In the genomic region with DNA sequence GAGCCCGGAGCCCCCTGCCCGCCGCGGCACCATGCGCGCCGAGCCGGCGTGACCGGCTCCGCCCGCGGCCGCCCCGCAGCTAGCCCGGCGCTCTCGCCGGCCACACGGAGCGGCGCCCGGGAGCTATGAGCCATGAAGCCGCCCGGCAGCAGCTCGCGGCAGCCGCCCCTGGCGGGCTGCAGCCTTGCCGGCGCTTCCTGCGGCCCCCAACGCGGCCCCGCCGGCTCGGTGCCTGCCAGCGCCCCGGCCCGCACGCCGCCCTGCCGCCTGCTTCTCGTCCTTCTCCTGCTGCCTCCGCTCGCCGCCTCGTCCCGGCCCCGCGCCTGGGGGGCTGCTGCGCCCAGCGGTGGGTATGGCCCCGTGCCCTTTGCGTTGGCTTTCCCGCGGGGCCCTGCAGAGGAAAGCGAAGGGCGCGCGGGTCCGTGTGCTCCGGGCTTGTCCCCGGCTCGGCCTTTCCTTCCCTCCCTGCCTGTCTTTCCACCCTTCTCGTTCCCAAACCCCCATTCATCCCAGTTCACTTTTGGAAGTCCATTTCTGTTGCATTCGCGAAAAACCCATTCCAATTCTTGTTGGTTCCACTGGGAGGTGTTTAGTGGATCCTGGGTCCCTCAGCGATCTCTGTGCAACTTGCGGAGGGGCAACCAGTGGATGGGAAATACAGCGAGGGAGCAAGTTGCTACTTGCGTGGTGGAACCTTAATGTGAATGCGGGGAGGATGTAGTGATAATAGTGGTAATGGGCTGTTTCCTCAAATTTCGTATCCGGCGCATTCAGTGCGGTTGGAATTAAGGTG, we compare ENCODE assay signal across 8 cellular contexts. TPM values are rescaled to one million over a fixed set of nuclear protein-coding genes. Genes with fewer than 3 reads are reported as not detected.
DNase-seq lines count a peak whose midpoint lies in the region; ATAC-seq, FAIRE-seq and TF ChIP-seq lines count a peak whose summit lies in the region.

No MANE protein-coding gene starts in this region.

- H2BK5ac ChIP-seq in H1 (ENCODE audit: low read depth, low read length), result no peak overlapping the region

- TF ChIP-seq CTCF in H1 (IDR thresholded peaks at IDR 0.05; ENCODE audit: control extremely low read depth in 1 of 3, insufficient read depth in 1 of 3, low read depth in 1 of 3, low read length in 3 of 3), result 0 out of 4 replicates have a peak, but pooled peaks of 1 of the 3 experiments have one; percentile 4
- TF ChIP-seq CTCF in tibial nerve (IDR thresholded peaks at IDR 0.05), result no peak

- ATAC-seq in GM18498 (IDR thresholded peaks at IDR 0.05; ENCODE audit: unreplicated experiment) (peak; percentile 62), HG03095 (IDR thresholded peaks at IDR 0.05; ENCODE audit: unreplicated experiment) (peak; percentile 50), SK-N-SH treated with all-trans-retinoic acid at 6 μM for 48 hours (peak; percentile 66)

- no peak overlapping the region for H3K56ac ChIP-seq in H1 (replicated peaks; ENCODE audit: insufficient read length, low read depth, low read length)

- H3K79me2 ChIP-seq in H1 (ENCODE audit: control insufficient read depth in 1 of 2, insufficient read depth in 2 of 2, low read length in 2 of 2), result no peaks in the 10 kb centered on the region

- peak in 1 of 2 experiments; percentile 25; a peak in 1 of 4 replicates for TF ChIP-seq RAD21 in H1 (IDR thresholded peaks at IDR 0.05 in 1 of 2, conservative IDR thresholded peaks at IDR 0.05 in 1 of 2; ENCODE audit: low read depth in 2 of 2, low read length in 2 of 2)

- no peak overlapping the region for H3K4ac ChIP-seq in H1 (replicated peaks; ENCODE audit: insufficient read length, low read depth, low read length)

- peak overlapping the region; percentile 56 to 89 (median 64); a peak in 6 of 7 replicates for H3K9ac ChIP-seq in H1 (replicated peaks in 1 of 4; ENCODE audit: extremely low read depth in 1 of 4, low read depth in 3 of 4, low read length in 3 of 4)

- peaks cover 4 to 19% (median 12%) of the 10 kb centered on the region in 4 experiments; a peak in 5 of 7 replicates for H3K27me3 ChIP-seq in H1 (replicated peaks in 1 of 4; ENCODE audit: control insufficient read depth in 3 of 4, extremely low read depth in 1 of 4, insufficient read depth in 3 of 4, low read length in 3 of 4)
- peaks cover 0 to 17% of the 10 kb centered on the region in 2 donors for H3K27me3 ChIP-seq in tibial nerve

- no peak overlapping the region for H2AK5ac ChIP-seq in H1 (ENCODE audit: low read depth, low read length)

- H3K4me2 ChIP-seq in H1 (ENCODE audit: insufficient read depth in 1 of 2, low read depth in 2 of 2, low read length in 2 of 2), result peak overlapping the region; percentile 77 to 95

- no peak overlapping the region for H4K5ac ChIP-seq in H1 (ENCODE audit: insufficient read length, low read depth, low read length)

- TF ChIP-seq EP300 in H1 (IDR thresholded peaks at IDR 0.05; ENCODE audit: borderline replicate concordance in 1 of 2, low read depth in 2 of 2, low read length in 2 of 2) (no peak), tibial nerve (IDR thresholded peaks at IDR 0.05) (no peak)

- H4K20me1 ChIP-seq in H1 (replicated peaks in 1 of 2; ENCODE audit: control insufficient read depth in 1 of 2, insufficient read depth in 2 of 2, low read length in 2 of 2), result peaks cover 0 to 2% of the 10 kb centered on the region in 2 experiments

- no peak overlapping the region for H2BK20ac ChIP-seq in H1 (ENCODE audit: low read length)

- no peaks in the 10 kb centered on the region for H3K9me3 ChIP-seq in H1 (ENCODE audit: insufficient read depth in 2 of 2, low read depth in 1 of 2, low read length in 1 of 2)
- H3K9me3 ChIP-seq in mesodermal cell (ENCODE audit: control insufficient read depth, low read length), result no peaks in the 10 kb centered on the region
- H3K9me3 ChIP-seq in tibial nerve, result no peaks in the 10 kb centered on the region

- CTCF ChIA-PET in H1 (lab: Charles Lee; ENCODE audit: partially characterized antibody), result interaction anchor here (1.1 to 1.2 kb wide), 2 partner anchors 11 to 20 kb away, joined by 3 read pairs; no protein-coding TSS in a partner anchor

- H3K18ac ChIP-seq in H1 (ENCODE audit: extremely low read depth, low read length), result peak overlapping the region; percentile 0; the same call in 1 of the 2 replicates

- H3K4me1 ChIP-seq in H1 (replicated peaks in 1 of 4; ENCODE audit: control insufficient read depth in 3 of 4, insufficient read depth in 4 of 4, low read length in 3 of 4) (peaks cover 0 to 8% (median 3%) of the 10 kb centered on the region in 4 experiments; a peak in 4 of 7 replicates), mesodermal cell (ENCODE audit: control insufficient read depth, insufficient read depth, low read length, poor library complexity, severe bottlenecking) (no peaks in the 10 kb centered on the region), tibial nerve (peaks cover 0 to 26% (median 6%) of the 10 kb centered on the region in 4 donors)

- POLR2A ChIA-PET in H1 (lab: Charles Lee; ENCODE audit: partially characterized antibody), result no interaction called here

- no peak overlapping the region for H2BK15ac ChIP-seq in H1 (ENCODE audit: low read length)

- DNase-seq in AG08395 (ENCODE audit: low spot score) (peak; percentile 58), H1 (ENCODE audit: low read depth in 1 of 2, low spot score in 2 of 2) (peak in 1 of 2 experiments; percentile 66), tibial nerve (ENCODE audit: low spot score in 2 of 2) (no peak), kidney glomerular epithelial cell (lab: John Stamatoyannopoulos, UW) (no peak)

- no peaks in the 10 kb centered on the region for H3K79me1 ChIP-seq in H1 (ENCODE audit: low read depth, low read length)

- H3K27ac ChIP-seq in H1 (ENCODE audit: low read depth, low read length), result no peak overlapping the region
- H3K27ac ChIP-seq in mesodermal cell (ENCODE audit: low read depth, low read length, severe bottlenecking), result no peak overlapping the region
- peak overlapping the region in 3 of 4 donors; percentile 53 to 64 (median 57) for H3K27ac ChIP-seq in tibial nerve

- H3K36me3 ChIP-seq in H1 (ENCODE audit: control insufficient read depth in 2 of 4, insufficient read depth in 4 of 4, low read length in 3 of 4) (no peaks in the 10 kb centered on the region), mesodermal cell (ENCODE audit: control insufficient read depth, insufficient read depth, low read length) (peaks cover 8% of the 10 kb centered on the region), tibial nerve (no peaks in the 10 kb centered on the region)

- H3K23ac ChIP-seq in H1 (ENCODE audit: insufficient read length), result no peak overlapping the region

- H3K4me3 ChIP-seq in H1 (ENCODE audit: extremely low read depth in 1 of 4, insufficient read depth in 2 of 4, low read depth in 3 of 4, low read length in 4 of 4) (peak overlapping the region; percentile 55 to 74 (median 72)), mesodermal cell (ENCODE audit: extremely low read depth, insufficient read depth, low read length, poor library complexity, severe bottlenecking) (peak overlapping the region; percentile 62), tibial nerve (peak overlapping the region; percentile 33 to 57 (median 50))

- TF ChIP-seq POLR2A in H1 (IDR thresholded peaks at IDR 0.05; ENCODE audit: control extremely low read depth in 1 of 2, low read depth in 2 of 2, low read length in 2 of 2) (no peak; a peak in 1 of 3 replicates), tibial nerve (IDR thresholded peaks at IDR 0.05) (no peak)

- 4% methylated on average over 29 of the region's 77 CpGs; no CpG with 5 or more reads in 1 of the 2 experiments for WGBS in H1 (ENCODE audit: extremely low coverage in 1 of 2, insufficient coverage in 1 of 2, insufficient read length in 1 of 2, insufficient replicate concordance in 2 of 2, low coverage in 1 of 2, low lambda C conversion rate in 2 of 2, missing lambda C conversion rate in 1 of 2), 2 experiments
- WGBS in mesodermal cell (ENCODE audit: insufficient coverage in 2 of 2), 2 experiments, result 1 to 2% methylated on average over 63 to 70 of the region's 77 CpGs
- WGBS in tibial nerve, 2 donors, result 6 to 7% methylated on average over 23 to 30 of the region's 77 CpGs

- H3K23me2 ChIP-seq in H1 (ENCODE audit: low read depth, low read length), result peaks cover 10% of the 10 kb centered on the region

- H3K14ac ChIP-seq in H1 (ENCODE audit: insufficient read length), result no peak overlapping the region

- H2AFZ ChIP-seq in H1 (ENCODE audit: low read length), result peak overlapping the region; percentile 65; the same call in 1 of the 2 replicates

- peak; percentile 63 for FAIRE-seq in H1 (lab: Jason Lieb, UNC)

- H4K8ac ChIP-seq in H1 (ENCODE audit: extremely low read depth, insufficient read depth, low read length), result no peak overlapping the region

- no peak overlapping the region for H4K91ac ChIP-seq in H1 (replicated peaks; ENCODE audit: insufficient read length, low read length)

- H2BK12ac ChIP-seq in H1 (ENCODE audit: low read depth, low read length), result no peak overlapping the region

- no peak overlapping the region for H2BK120ac ChIP-seq in H1 (replicated peaks; ENCODE audit: low read depth, low read length)

TF ChIP-seq in SK-N-SH treated with all-trans-retinoic acid at 6 μM for 48 hours, 23 proteins besides CTCF, POLR2A, EP300 and RAD21 (continues in another document):
- TF ChIP-seq ESRRG (CRISPR knock-in tag; IDR thresholded peaks at IDR 0.05), result no peak
- TF ChIP-seq ZFP30 (CRISPR knock-in tag; IDR thresholded peaks at IDR 0.05), result no peak
- TF ChIP-seq ZFP3 (CRISPR knock-in tag; IDR thresholded peaks at IDR 0.05), result no peak

TF ChIP-seq in H1, 55 proteins besides CTCF, POLR2A, EP300 and RAD21 (continues in another document):
- no peak for TF ChIP-seq BACH1 (IDR thresholded peaks at IDR 0.05; ENCODE audit: low read length)
- no peak for TF ChIP-seq POU5F1 (IDR thresholded peaks at IDR 0.05; ENCODE audit: low read depth, low read length)
- TF ChIP-seq HDAC2 (IDR thresholded peaks at IDR 0.05; ENCODE audit: borderline replicate concordance in 1 of 2, low read depth in 2 of 2, low read length in 2 of 2), result no peak
- TF ChIP-seq SP2 (IDR thresholded peaks at IDR 0.05; ENCODE audit: low read length), result no peak
- TF ChIP-seq BRCA1 (IDR thresholded peaks at IDR 0.05; ENCODE audit: low read depth, low read length), result no peak
- no peak for TF ChIP-seq SAP30 (IDR thresholded peaks at IDR 0.05; ENCODE audit: insufficient read depth, insufficient replicate concordance, low read length)
- TF ChIP-seq BCL11A (IDR thresholded peaks at IDR 0.05; ENCODE audit: low read depth in 2 of 2, low read length in 2 of 2), result no peak

RNA-seq across cellular contexts. Expression of gene ADAM23, which starts 0.6 kb away (rescaled TPM):
- 20.8 and 21.3 TPM in 2 replicates for total RNA-seq in H1 (2021; fragmentation: NEBNext Ultra II Directional; extraction: Animal tissue kit (Norgen Biotek cat#: 25700))
- 7.5 and 9.9 TPM in 2 replicates for polyA plus RNA-seq in H1 (2011; rRNA removed)
- 10.2 TPM for polyA plus RNA-seq in H1 (2011; cell fraction: cytosol; rRNA removed)
- polyA plus RNA-seq in H1 (2011; cell fraction: nucleus; rRNA removed), result 11.8 TPM
- 20.2 to 27.4 TPM (median 24.6 TPM) in 4 replicates for polyA plus RNA-seq in H1 (2012, experiment 1 of 2)
- polyA plus RNA-seq in H1 (2012, experiment 2 of 2), result 5.6 TPM
- polyA plus RNA-seq in H1 (2013, experiment 1 of 2), result 15.5 TPM
- polyA plus RNA-seq in H1 (2013, experiment 2 of 2), result 18.0 TPM
- polyA minus RNA-seq in H1 (2011; rRNA and poly(A)+ RNA removed), result 19.8 and 24.6 TPM in 2 replicates
- 11.3 TPM for polyA minus RNA-seq in H1 (2011; cell fraction: cytosol; rRNA and poly(A)+ RNA removed)
- 32.2 TPM for polyA minus RNA-seq in H1 (2011; cell fraction: nucleus; rRNA and poly(A)+ RNA removed)
- polyA plus RNA-seq in mesodermal cell (2013, experiment 1 of 2), result 15.1 TPM
- 12.5 TPM for polyA plus RNA-seq in mesodermal cell (2013, experiment 2 of 2)
- total RNA-seq in tibial nerve, result 10 to 100 TPM in 1 of 4 donors, 1 to 10 TPM in 3; 2.7 to 12.5 (median 4.9) TPM

Comparison
In these comparisons a context has a peak if more than half of its experiments do, and no peak if none do; other contexts are left out.
1. H3K27ac ChIP-seq: peak in tibial nerve (3 of 4); none in H1 (single experiment) and mesodermal cell (single experiment).
2. Peak in every context shown above with its lines, with median percentiles within 50 percentile points of each other: ATAC-seq and H3K4me3 ChIP-seq.